In genomic region chr4:6575503-6576240, GRCh38 we compare ENCODE assay signal across 2 cellular contexts.
TF ChIP-seq lines count a peak whose summit lies in the region.

No MANE protein-coding gene starts in this region.

TF ChIP-seq in SK-N-SH, 30 proteins besides CTCF, POLR2A, EP300 and RAD21 (continued from another document):
- TF ChIP-seq GATA2 (CRISPR knock-in tag; IDR thresholded peaks at IDR 0.05) (no peak), MEF2A (IDR thresholded peaks at IDR 0.05; ENCODE audit: borderline replicate concordance, low read depth) (no peak), POLR2AphosphoS5 (IDR thresholded peaks at IDR 0.05; ENCODE audit: low read depth, low read length) (no peak), TAF1 (IDR thresholded peaks at IDR 0.05; ENCODE audit: borderline replicate concordance, low read depth, low read length) (no peak), SIN3A (IDR thresholded peaks at IDR 0.05; ENCODE audit: borderline replicate concordance, low read depth, low read length) (no peak), EZH2phosphoT487 (IDR thresholded peaks at IDR 0.05; ENCODE audit: borderline replicate concordance, low read depth) (no peak), USF2 (IDR thresholded peaks at IDR 0.05; ENCODE audit: borderline replicate concordance, low read depth, low read length) (no peak), SMC3 (IDR thresholded peaks at IDR 0.05; ENCODE audit: low read depth, low read length) (no peak), FOXJ3 (CRISPR knock-in tag; IDR thresholded peaks at IDR 0.05) (no peak), MXI1 (IDR thresholded peaks at IDR 0.05; ENCODE audit: low read depth, low read length) (no peak), FOXM1 (IDR thresholded peaks at IDR 0.05; ENCODE audit: low read depth) (no peak)

TF ChIP-seq in SK-N-SH treated with all-trans-retinoic acid at 6 μM for 48 hours, 23 proteins besides CTCF, POLR2A, EP300 and RAD21 (continued from another document):
- TF ChIP-seq ZFP30 (CRISPR knock-in tag; IDR thresholded peaks at IDR 0.05) = no peak
- TF ChIP-seq TSHZ2 (CRISPR knock-in tag; IDR thresholded peaks at IDR 0.05) = no peak
- TF ChIP-seq CSRNP3 (CRISPR knock-in tag; IDR thresholded peaks at IDR 0.05) = no peak
- TF ChIP-seq SNAI2 (CRISPR knock-in tag; IDR thresholded peaks at IDR 0.05) = no peak
- TF ChIP-seq CSDC2 (CRISPR knock-in tag; IDR thresholded peaks at IDR 0.05) = no peak
- no peak for TF ChIP-seq ISL1 (CRISPR knock-in tag; IDR thresholded peaks at IDR 0.05)
- TF ChIP-seq ZNF70 (CRISPR knock-in tag; IDR thresholded peaks at IDR 0.05) = no peak
- TF ChIP-seq CREB5 (CRISPR knock-in tag; IDR thresholded peaks at IDR 0.05; ENCODE audit: low read depth) = no peak
- TF ChIP-seq ZFP3 (CRISPR knock-in tag; IDR thresholded peaks at IDR 0.05) = no peak
- TF ChIP-seq TOX (CRISPR knock-in tag; IDR thresholded peaks at IDR 0.05; ENCODE audit: borderline replicate concordance) = no peak
TF ChIP-seq in SK-N-SH treated with all-trans-retinoic acid at 6 μM for 48 hours: peak in this region for 0.
